In the genomic region with DNA sequence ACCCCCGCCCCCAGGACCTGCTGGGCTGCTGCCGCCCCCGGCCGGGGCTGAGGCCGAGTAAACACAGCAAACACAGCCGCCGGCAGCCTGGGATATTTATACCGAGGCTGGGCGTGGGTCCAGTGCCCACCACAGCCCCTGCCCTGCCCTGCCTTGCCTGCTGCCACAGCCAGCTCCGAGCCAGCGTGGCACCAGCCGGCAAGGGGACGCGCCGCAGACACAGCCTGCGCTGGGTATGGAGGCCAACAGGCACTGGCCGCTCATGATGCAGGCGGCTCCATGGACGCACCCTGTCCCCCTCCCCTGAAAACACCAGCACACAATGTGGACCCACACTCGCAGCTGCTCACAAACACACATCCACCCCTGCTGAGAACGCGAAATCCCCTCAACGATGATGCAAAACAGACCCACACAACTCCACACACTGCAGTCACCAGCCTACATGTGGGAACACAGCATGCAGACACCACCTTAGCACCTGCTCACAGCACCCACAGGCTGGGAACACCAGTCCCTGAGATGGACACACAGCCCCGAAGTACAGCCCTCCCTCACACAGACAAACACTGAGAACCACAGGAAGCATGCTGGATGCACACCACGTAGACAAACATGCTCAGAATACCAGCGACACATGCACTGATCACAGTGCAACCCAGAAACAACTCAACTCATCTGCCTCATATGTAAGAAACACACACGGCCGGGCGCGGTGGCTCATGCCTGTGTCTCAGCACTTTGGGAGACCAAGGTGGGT, we compare ENCODE assay signal across 9 cellular contexts. TPM values are rescaled to one million over a fixed set of nuclear protein-coding genes. Genes with fewer than 3 reads are reported as not detected.
DNase-seq lines count a peak whose midpoint lies in the region; ATAC-seq, FAIRE-seq and TF ChIP-seq lines count a peak whose summit lies in the region.
"Had no signal": no experiment of that assay in that cellular context is flagged by ENCODE, and none has a peak within 500 bp of the region (broad histone marks: within the 10 kb centered on the region; RNA-seq: fewer than 3 reads in every experiment).

No MANE protein-coding gene starts in this region.

- H3K27ac ChIP-seq in sigmoid colon, result peak overlapping the region; percentile 79 to 90 (median 86)

- WGBS in sigmoid colon, 2 donors, result 16 to 25% methylated on average over 30 of the region's 30 CpGs

- peaks cover 0 to 33% (median 7%) of the 10 kb centered on the region in 4 donors for H3K36me3 ChIP-seq in sigmoid colon

- FAIRE-seq in D721Med (lab: Jason Lieb, UNC), result no peak

- no peaks in the 10 kb centered on the region for H3K9me3 Mint-ChIP-seq in activated naive CD4-positive, alpha-beta T cell treated with anti-CD3 and anti-CD28 coated beads, Interleukin-2, amount 50 U/mL, for 24 hours

- H3K27ac Mint-ChIP-seq in activated naive CD4-positive, alpha-beta T cell treated with anti-CD3 and anti-CD28 coated beads, Interleukin-2, amount 50 U/mL, for 24 hours, result peak overlapping the region; percentile 97

- no peaks in the 10 kb centered on the region for H3K9me3 ChIP-seq in sigmoid colon

- intact Hi-C loops in left cardiac atrium (cut with DNase I), result loop anchor here in 1 of 2 donors (10.0 kb wide), 1 partner anchor 109 kb away; the partner anchor contains the start of gene DMAC2
- intact Hi-C loops in sigmoid colon (cut with DNase I), result loop anchor here (2.0 kb wide), 1 partner anchor 27 kb away; the partner anchor contains the start of gene TGFB1

- peaks cover 0 to 69% (median 59%) of the 10 kb centered on the region in 4 donors for H3K4me1 ChIP-seq in sigmoid colon

- no peaks in the 10 kb centered on the region for H3K27me3 Mint-ChIP-seq in activated naive CD4-positive, alpha-beta T cell treated with anti-CD3 and anti-CD28 coated beads, Interleukin-2, amount 50 U/mL, for 24 hours

- H3K4me3 Mint-ChIP-seq in activated naive CD4-positive, alpha-beta T cell treated with anti-CD3 and anti-CD28 coated beads, Interleukin-2, amount 50 U/mL, for 24 hours, result peak overlapping the region; percentile 81

- TF ChIP-seq CTCF in sigmoid colon (IDR thresholded peaks at IDR 0.05) (no peak), D721Med (IDR thresholded peaks at IDR 0.05; ENCODE audit: insufficient read depth, missing control alignments) (no peak)

- ATAC-seq in left cardiac atrium (peak; percentile 2 to 16), GM19324 (IDR thresholded peaks at IDR 0.05; ENCODE audit: low FRiP score, unreplicated experiment) (no peak)
- ATAC-seq: HCT116 had no signal

- no peak for TF ChIP-seq EP300 in sigmoid colon (IDR thresholded peaks at IDR 0.05)

- H3K36me3 Mint-ChIP-seq in activated naive CD4-positive, alpha-beta T cell treated with anti-CD3 and anti-CD28 coated beads, Interleukin-2, amount 50 U/mL, for 24 hours, result peaks cover 6% of the 10 kb centered on the region

- peak; percentile 47 for DNase-seq in Ammon's horn (ENCODE audit: low spot score)
- peak; percentile 68 for DNase-seq in H4 (ENCODE audit: low spot score)
- DNase-seq in left cardiac atrium, result no peak
- no peak for DNase-seq in sigmoid colon
- no peak for DNase-seq in D721Med (ENCODE audit: insufficient read length, low spot score)
- DNase-seq in SIG-M5 treated with dmso at 0.1 percent for 504 hours (lab: John Stamatoyannopoulos, UW; ENCODE audit: unreplicated experiment), result no peak

- H3K27me3 ChIP-seq in sigmoid colon, result no peaks in the 10 kb centered on the region

- peak overlapping the region; percentile 19 to 42 (median 36) for H3K4me3 ChIP-seq in sigmoid colon

- peaks cover 63% of the 10 kb centered on the region for H3K4me1 Mint-ChIP-seq in activated naive CD4-positive, alpha-beta T cell treated with anti-CD3 and anti-CD28 coated beads, Interleukin-2, amount 50 U/mL, for 24 hours

- TF ChIP-seq POLR2A in sigmoid colon (IDR thresholded peaks at IDR 0.05), result no peak

RNA-seq across cellular contexts. Expression of gene CCDC97, which starts 16.2 kb away (rescaled TPM):
- 4.6 and 7.8 TPM in 2 replicates for total RNA-seq in H4 (2014; rRNA removed; shearing (Covaris generic))
- 10 to 100 TPM; 18.0 to 18.6 TPM for total RNA-seq in left cardiac atrium
- total RNA-seq in sigmoid colon, result 10 to 100 TPM in 1 of 4 donors, 1 to 10 TPM in 3; 8.7 to 16.6 (median 9.2) TPM
- polyA plus RNA-seq in sigmoid colon, result 10 to 100 TPM; 11.3 to 23.1 (median 15.6) TPM

RNA-seq across cellular contexts. Expression of gene TGFB1, which starts 27.6 kb away (rescaled TPM):
- 12.5 and 15.4 TPM in 2 replicates for total RNA-seq in H4 (2014; rRNA removed; shearing (Covaris generic))
- total RNA-seq in left cardiac atrium, result 10 to 100 TPM; 29.3 to 31.5 TPM
- 10 to 100 TPM; 16.4 to 27.1 (median 18.1) TPM for total RNA-seq in sigmoid colon
- 10 to 100 TPM in 1 of 3 donors, 1 to 10 TPM in 2; 6.5 to 25.0 (median 7.2) TPM for polyA plus RNA-seq in sigmoid colon

RNA-seq across cellular contexts. Expression of gene B9D2, which starts 37.8 kb away (rescaled TPM):
- 7.5 and 9.3 TPM in 2 replicates for total RNA-seq in H4 (2014; rRNA removed; shearing (Covaris generic))
- total RNA-seq in left cardiac atrium (1 to 10 TPM; 3.5 to 4.1 TPM), sigmoid colon (10 to 100 TPM in 3 of 4 donors, 1 to 10 TPM in 1; 7.5 to 14.5 (median 13.6) TPM)
- 10 to 100 TPM in 1 of 3 donors, 1 to 10 TPM in 2; 7.2 to 10.1 (median 8.4) TPM for polyA plus RNA-seq in sigmoid colon

RNA-seq across cellular contexts. Expression of gene TMEM91, which starts 50.2 kb away (rescaled TPM):
- total RNA-seq in H4 (2014; rRNA removed; shearing (Covaris generic)), result 0.08 and 0.97 TPM in 2 replicates
- total RNA-seq in left cardiac atrium (1 to 10 TPM; 6.3 to 6.8 TPM), sigmoid colon (10 to 100 TPM; 13.6 to 47.1 (median 22.6) TPM)
- polyA plus RNA-seq in sigmoid colon, result 1 to 10 TPM in 2 of 3 donors, under 1 TPM in 1; 0.46 to 9.6 (median 5.8) TPM

Comparison
In these comparisons a context has a peak if more than half of its experiments do, and no peak if none do; other contexts are left out.
1. DNase-seq: peak in Ammon's horn (single experiment) and H4 (single experiment); none in left cardiac atrium (single experiment), sigmoid colon (single experiment), D721Med (single experiment) and SIG-M5 treated with dmso at 0.1 percent for 504 hours (single experiment).